Comparison of ENCODE assay signal across 1 cellular context in the genomic region with DNA sequence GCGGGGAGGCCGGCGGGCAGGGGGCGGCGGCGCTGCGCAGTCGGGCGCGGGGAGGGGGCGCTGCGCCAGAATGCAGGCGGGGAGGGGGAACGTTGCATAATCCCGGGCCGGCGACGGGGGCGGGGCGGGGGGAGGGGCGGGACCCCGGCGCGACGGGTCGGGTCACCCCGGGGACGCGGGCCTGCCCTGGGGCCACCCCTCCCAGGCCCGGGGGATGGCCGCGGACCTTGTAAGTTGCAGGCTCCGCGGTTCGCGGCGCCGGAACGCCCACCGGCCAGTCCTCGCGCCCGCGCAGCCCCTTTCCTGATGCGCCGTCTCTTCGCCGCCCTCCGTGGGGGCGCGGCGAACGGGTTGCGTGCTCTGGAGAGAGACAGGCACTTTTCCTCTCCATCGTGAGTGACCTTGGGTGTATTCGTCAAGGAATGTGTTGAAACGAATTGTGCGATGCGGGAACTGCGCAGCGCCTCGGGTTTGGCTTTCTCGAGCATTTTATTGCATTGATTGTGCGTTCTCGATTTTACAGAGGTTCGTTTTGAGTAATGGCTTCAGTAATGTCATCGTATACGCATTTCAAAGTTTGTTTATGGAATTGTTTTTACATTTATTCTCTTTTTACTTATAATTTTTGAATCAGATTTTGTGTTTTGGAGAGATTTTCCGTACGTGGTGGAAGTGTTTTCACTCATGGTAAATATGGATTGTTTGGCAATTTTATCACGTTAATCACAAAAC.
TF ChIP-seq lines count a peak whose summit lies in the region.

No MANE protein-coding gene starts in this region.

TF ChIP-seq in HepG2, 621 proteins besides CTCF, POLR2A, EP300 and RAD21 (continued from another document and continues in another):
- TF ChIP-seq ZNF768 (CRISPR knock-in tag; IDR thresholded peaks at IDR 0.05) (peak; percentile 34; the same call in 1 of the 2 replicates), PITX1 (CRISPR knock-in tag; IDR thresholded peaks at IDR 0.05) (no peak), CEBPG (CRISPR knock-in tag; IDR thresholded peaks at IDR 0.05) (no peak), SIX1 (CRISPR knock-in tag; IDR thresholded peaks at IDR 0.05; ENCODE audit: borderline replicate concordance) (no peak), REXO4 (CRISPR knock-in tag; IDR thresholded peaks at IDR 0.05; ENCODE audit: borderline replicate concordance) (no peak), ZNF670 (CRISPR knock-in tag; IDR thresholded peaks at IDR 0.05; ENCODE audit: borderline replicate concordance) (no peak), RELA (CRISPR knock-in tag; IDR thresholded peaks at IDR 0.05) (no peak), ZNF446 (CRISPR knock-in tag; IDR thresholded peaks at IDR 0.05) (no peak), JUND (CRISPR knock-in tag; IDR thresholded peaks at IDR 0.05) (no peak), TCF7 (IDR thresholded peaks at IDR 0.05; ENCODE audit: low read depth) (no peak), BCL6 (CRISPR knock-in tag; IDR thresholded peaks at IDR 0.05) (peak; percentile 80), NCOR1 (IDR thresholded peaks at IDR 0.05; ENCODE audit: borderline replicate concordance, low read length) (no peak), KDM5A (IDR thresholded peaks at IDR 0.05; ENCODE audit: borderline replicate concordance, low read length) (no peak; the same call in 1 of the 2 replicates), TBL1XR1 (IDR thresholded peaks at IDR 0.05; ENCODE audit: borderline replicate concordance, low read length, partially characterized antibody) (no peak), AKAP8 (CRISPR knock-in tag; IDR thresholded peaks at IDR 0.05) (no peak), GATAD1 (CRISPR knock-in tag; IDR thresholded peaks at IDR 0.05) (0 out of 2 replicates have a peak, but pooled peaks have one; percentile 12), HDAC2 (CRISPR knock-in tag; IDR thresholded peaks at IDR 0.05) (peak; percentile 32), ATF7 (IDR thresholded peaks at IDR 0.05) (no peak), ATF7 (CRISPR knock-in tag; IDR thresholded peaks at IDR 0.05) (no peak), GATAD2A (CRISPR knock-in tag; IDR thresholded peaks at IDR 0.05) (0 out of 2 replicates have a peak, but pooled peaks have one; percentile 24), JARID2 (CRISPR knock-in tag; IDR thresholded peaks at IDR 0.05; ENCODE audit: insufficient replicate concordance) (no peak), SP140L (CRISPR knock-in tag; IDR thresholded peaks at IDR 0.05; ENCODE audit: borderline replicate concordance) (no peak), ZNF549 (CRISPR knock-in tag; IDR thresholded peaks at IDR 0.05) (no peak), FOXK1 (CRISPR knock-in tag; IDR thresholded peaks at IDR 0.05; ENCODE audit: borderline replicate concordance, low read depth) (peak; percentile 40; the same call in 1 of the 2 replicates), RFXAP (CRISPR knock-in tag; IDR thresholded peaks at IDR 0.05; ENCODE audit: borderline replicate concordance) (no peak), MTF2 (CRISPR knock-in tag; IDR thresholded peaks at IDR 0.05; ENCODE audit: borderline replicate concordance) (no peak), ZFAT (CRISPR knock-in tag; conservative IDR thresholded peaks at IDR 0.05) (no peak), PAWR (CRISPR knock-in tag; IDR thresholded peaks at IDR 0.05; ENCODE audit: borderline replicate concordance) (no peak)
- TF ChIP-seq, protein P1, sequence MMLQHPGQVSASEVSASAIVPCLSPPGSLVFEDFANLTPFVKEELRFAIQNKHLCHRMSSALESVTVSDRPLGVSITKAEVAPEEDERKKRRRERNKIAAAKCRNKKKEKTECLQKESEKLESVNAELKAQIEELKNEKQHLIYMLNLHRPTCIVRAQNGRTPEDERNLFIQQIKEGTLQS (CRISPR knock-in tag; IDR thresholded peaks at IDR 0.05), result no peak
- TF ChIP-seq, protein P2, sequence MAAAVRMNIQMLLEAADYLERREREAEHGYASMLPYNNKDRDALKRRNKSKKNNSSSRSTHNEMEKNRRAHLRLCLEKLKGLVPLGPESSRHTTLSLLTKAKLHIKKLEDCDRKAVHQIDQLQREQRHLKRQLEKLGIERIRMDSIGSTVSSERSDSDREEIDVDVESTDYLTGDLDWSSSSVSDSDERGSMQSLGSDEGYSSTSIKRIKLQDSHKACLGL (CRISPR knock-in tag; IDR thresholded peaks at IDR 0.05), result 0 out of 2 replicates have a peak, but pooled peaks have one; percentile 23
- TF ChIP-seq, protein P3, sequence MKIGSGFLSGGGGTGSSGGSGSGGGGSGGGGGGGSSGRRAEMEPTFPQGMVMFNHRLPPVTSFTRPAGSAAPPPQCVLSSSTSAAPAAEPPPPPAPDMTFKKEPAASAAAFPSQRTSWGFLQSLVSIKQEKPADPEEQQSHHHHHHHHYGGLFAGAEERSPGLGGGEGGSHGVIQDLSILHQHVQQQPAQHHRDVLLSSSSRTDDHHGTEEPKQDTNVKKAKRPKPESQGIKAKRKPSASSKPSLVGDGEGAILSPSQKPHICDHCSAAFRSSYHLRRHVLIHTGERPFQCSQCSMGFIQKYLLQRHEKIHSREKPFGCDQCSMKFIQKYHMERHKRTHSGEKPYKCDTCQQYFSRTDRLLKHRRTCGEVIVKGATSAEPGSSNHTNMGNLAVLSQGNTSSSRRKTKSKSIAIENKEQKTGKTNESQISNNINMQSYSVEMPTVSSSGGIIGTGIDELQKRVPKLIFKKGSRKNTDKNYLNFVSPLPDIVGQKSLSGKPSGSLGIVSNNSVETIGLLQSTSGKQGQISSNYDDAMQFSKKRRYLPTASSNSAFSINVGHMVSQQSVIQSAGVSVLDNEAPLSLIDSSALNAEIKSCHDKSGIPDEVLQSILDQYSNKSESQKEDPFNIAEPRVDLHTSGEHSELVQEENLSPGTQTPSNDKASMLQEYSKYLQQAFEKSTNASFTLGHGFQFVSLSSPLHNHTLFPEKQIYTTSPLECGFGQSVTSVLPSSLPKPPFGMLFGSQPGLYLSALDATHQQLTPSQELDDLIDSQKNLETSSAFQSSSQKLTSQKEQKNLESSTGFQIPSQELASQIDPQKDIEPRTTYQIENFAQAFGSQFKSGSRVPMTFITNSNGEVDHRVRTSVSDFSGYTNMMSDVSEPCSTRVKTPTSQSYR (CRISPR knock-in tag; IDR thresholded peaks at IDR 0.05; ENCODE audit: borderline replicate concordance), result 0 out of 2 replicates have a peak, but pooled peaks have one; percentile 20
- TF ChIP-seq, protein P4, sequence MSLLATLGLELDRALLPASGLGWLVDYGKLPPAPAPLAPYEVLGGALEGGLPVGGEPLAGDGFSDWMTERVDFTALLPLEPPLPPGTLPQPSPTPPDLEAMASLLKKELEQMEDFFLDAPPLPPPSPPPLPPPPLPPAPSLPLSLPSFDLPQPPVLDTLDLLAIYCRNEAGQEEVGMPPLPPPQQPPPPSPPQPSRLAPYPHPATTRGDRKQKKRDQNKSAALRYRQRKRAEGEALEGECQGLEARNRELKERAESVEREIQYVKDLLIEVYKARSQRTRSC (CRISPR knock-in tag; IDR thresholded peaks at IDR 0.05; ENCODE audit: low read depth), result no peak
- TF ChIP-seq, protein P5, sequence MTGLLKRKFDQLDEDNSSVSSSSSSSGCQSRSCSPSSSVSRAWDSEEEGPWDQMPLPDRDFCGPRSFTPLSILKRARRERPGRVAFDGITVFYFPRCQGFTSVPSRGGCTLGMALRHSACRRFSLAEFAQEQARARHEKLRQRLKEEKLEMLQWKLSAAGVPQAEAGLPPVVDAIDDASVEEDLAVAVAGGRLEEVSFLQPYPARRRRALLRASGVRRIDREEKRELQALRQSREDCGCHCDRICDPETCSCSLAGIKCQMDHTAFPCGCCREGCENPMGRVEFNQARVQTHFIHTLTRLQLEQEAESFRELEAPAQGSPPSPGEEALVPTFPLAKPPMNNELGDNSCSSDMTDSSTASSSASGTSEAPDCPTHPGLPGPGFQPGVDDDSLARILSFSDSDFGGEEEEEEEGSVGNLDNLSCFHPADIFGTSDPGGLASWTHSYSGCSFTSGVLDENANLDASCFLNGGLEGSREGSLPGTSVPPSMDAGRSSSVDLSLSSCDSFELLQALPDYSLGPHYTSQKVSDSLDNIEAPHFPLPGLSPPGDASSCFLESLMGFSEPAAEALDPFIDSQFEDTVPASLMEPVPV (CRISPR knock-in tag; IDR thresholded peaks at IDR 0.05), result no peak
- TF ChIP-seq, protein P6, sequence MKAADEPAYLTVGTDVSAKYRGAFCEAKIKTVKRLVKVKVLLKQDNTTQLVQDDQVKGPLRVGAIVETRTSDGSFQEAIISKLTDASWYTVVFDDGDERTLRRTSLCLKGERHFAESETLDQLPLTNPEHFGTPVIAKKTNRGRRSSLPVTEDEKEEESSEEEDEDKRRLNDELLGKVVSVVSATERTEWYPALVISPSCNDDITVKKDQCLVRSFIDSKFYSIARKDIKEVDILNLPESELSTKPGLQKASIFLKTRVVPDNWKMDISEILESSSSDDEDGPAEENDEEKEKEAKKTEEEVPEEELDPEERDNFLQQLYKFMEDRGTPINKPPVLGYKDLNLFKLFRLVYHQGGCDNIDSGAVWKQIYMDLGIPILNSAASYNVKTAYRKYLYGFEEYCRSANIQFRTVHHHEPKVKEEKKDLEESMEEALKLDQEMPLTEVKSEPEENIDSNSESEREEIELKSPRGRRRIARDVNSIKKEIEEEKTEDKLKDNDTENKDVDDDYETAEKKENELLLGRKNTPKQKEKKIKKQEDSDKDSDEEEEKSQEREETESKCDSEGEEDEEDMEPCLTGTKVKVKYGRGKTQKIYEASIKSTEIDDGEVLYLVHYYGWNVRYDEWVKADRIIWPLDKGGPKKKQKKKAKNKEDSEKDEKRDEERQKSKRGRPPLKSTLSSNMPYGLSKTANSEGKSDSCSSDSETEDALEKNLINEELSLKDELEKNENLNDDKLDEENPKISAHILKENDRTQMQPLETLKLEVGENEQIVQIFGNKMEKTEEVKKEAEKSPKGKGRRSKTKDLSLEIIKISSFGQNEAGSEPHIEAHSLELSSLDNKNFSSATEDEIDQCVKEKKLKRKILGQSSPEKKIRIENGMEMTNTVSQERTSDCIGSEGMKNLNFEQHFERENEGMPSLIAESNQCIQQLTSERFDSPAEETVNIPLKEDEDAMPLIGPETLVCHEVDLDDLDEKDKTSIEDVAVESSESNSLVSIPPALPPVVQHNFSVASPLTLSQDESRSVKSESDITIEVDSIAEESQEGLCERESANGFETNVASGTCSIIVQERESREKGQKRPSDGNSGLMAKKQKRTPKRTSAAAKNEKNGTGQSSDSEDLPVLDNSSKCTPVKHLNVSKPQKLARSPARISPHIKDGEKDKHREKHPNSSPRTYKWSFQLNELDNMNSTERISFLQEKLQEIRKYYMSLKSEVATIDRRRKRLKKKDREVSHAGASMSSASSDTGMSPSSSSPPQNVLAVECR (CRISPR knock-in tag; IDR thresholded peaks at IDR 0.05; ENCODE audit: borderline replicate concordance), result peak; percentile 63; the same call in 1 of the 2 replicates
- TF ChIP-seq, protein P7, sequence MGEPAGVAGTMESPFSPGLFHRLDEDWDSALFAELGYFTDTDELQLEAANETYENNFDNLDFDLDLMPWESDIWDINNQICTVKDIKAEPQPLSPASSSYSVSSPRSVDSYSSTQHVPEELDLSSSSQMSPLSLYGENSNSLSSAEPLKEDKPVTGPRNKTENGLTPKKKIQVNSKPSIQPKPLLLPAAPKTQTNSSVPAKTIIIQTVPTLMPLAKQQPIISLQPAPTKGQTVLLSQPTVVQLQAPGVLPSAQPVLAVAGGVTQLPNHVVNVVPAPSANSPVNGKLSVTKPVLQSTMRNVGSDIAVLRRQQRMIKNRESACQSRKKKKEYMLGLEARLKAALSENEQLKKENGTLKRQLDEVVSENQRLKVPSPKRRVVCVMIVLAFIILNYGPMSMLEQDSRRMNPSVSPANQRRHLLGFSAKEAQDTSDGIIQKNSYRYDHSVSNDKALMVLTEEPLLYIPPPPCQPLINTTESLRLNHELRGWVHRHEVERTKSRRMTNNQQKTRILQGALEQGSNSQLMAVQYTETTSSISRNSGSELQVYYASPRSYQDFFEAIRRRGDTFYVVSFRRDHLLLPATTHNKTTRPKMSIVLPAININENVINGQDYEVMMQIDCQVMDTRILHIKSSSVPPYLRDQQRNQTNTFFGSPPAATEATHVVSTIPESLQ (CRISPR knock-in tag; conservative IDR thresholded peaks at IDR 0.05), result no peak
- TF ChIP-seq, protein P8, sequence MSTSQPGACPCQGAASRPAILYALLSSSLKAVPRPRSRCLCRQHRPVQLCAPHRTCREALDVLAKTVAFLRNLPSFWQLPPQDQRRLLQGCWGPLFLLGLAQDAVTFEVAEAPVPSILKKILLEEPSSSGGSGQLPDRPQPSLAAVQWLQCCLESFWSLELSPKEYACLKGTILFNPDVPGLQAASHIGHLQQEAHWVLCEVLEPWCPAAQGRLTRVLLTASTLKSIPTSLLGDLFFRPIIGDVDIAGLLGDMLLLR (CRISPR knock-in tag; IDR thresholded peaks at IDR 0.05), result no peak
- TF ChIP-seq, protein P9, sequence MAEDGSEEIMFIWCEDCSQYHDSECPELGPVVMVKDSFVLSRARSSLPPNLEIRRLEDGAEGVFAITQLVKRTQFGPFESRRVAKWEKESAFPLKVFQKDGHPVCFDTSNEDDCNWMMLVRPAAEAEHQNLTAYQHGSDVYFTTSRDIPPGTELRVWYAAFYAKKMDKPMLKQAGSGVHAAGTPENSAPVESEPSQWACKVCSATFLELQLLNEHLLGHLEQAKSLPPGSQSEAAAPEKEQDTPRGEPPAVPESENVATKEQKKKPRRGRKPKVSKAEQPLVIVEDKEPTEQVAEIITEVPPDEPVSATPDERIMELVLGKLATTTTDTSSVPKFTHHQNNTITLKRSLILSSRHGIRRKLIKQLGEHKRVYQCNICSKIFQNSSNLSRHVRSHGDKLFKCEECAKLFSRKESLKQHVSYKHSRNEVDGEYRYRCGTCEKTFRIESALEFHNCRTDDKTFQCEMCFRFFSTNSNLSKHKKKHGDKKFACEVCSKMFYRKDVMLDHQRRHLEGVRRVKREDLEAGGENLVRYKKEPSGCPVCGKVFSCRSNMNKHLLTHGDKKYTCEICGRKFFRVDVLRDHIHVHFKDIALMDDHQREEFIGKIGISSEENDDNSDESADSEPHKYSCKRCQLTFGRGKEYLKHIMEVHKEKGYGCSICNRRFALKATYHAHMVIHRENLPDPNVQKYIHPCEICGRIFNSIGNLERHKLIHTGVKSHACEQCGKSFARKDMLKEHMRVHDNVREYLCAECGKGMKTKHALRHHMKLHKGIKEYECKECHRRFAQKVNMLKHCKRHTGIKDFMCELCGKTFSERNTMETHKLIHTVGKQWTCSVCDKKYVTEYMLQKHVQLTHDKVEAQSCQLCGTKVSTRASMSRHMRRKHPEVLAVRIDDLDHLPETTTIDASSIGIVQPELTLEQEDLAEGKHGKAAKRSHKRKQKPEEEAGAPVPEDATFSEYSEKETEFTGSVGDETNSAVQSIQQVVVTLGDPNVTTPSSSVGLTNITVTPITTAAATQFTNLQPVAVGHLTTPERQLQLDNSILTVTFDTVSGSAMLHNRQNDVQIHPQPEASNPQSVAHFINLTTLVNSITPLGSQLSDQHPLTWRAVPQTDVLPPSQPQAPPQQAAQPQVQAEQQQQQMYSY (CRISPR knock-in tag; IDR thresholded peaks at IDR 0.05), result no peak
- TF ChIP-seq, protein P10, sequence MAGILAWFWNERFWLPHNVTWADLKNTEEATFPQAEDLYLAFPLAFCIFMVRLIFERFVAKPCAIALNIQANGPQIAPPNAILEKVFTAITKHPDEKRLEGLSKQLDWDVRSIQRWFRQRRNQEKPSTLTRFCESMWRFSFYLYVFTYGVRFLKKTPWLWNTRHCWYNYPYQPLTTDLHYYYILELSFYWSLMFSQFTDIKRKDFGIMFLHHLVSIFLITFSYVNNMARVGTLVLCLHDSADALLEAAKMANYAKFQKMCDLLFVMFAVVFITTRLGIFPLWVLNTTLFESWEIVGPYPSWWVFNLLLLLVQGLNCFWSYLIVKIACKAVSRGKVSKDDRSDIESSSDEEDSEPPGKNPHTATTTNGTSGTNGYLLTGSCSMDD (CRISPR knock-in tag; IDR thresholded peaks at IDR 0.05), result no peak
